Comparison of ENCODE assay signal across 30 cellular contexts in genomic region chr2:121408641-121409040, GRCh38.
DNase-seq lines count a peak whose midpoint lies in the region; ATAC-seq and TF ChIP-seq lines count a peak whose summit lies in the region.
"Had no signal": no experiment of that assay in that cellular context is flagged by ENCODE, and none has a peak within 500 bp of the region (broad histone marks: within the 10 kb centered on the region; RNA-seq: fewer than 3 reads in every experiment).

No MANE protein-coding gene starts in this region.

- no peaks in the 10 kb centered on the region for H3K27me3 Mint-ChIP-seq in activated T-cell treated with anti-CD3 and anti-CD28 coated beads, Interleukin-2, amount 50 U/mL, for 24 hours
- no peaks in the 10 kb centered on the region for H3K27me3 Mint-ChIP-seq in osteocyte (ENCODE audit: unreplicated experiment)
- H3K27me3 Mint-ChIP-seq: central memory CD8-positive, alpha-beta T cell had no signal

- H3K4me3 Mint-ChIP-seq in activated T-cell treated with anti-CD3 and anti-CD28 coated beads, Interleukin-2, amount 50 U/mL, for 24 hours: no peak overlapping the region
- H3K4me3 Mint-ChIP-seq in osteocyte (ENCODE audit: unreplicated experiment): no peak overlapping the region
- H3K4me3 Mint-ChIP-seq: activated CD8-positive, alpha-beta T cell treated with anti-CD3 and anti-CD28 coated beads, Interleukin-2, amount 10 ng/mL, durations not matched to agents 7 days and 5 days; central memory CD8-positive, alpha-beta T cell; H9; neural progenitor cell had no signal

- H3K4me1 Mint-ChIP-seq in activated T-cell treated with anti-CD3 and anti-CD28 coated beads, Interleukin-2, amount 50 U/mL, for 24 hours (ENCODE audit: low read depth): no peaks in the 10 kb centered on the region
- peaks cover 11% of the 10 kb centered on the region for H3K4me1 Mint-ChIP-seq in osteocyte (ENCODE audit: unreplicated experiment)
- H3K4me1 Mint-ChIP-seq: central memory CD8-positive, alpha-beta T cell; neural progenitor cell had no signal

- DNase-seq in activated T-cell treated with anti-CD3 and anti-CD28 coated beads, Interleukin-2, amount 50 U/mL, for 24 hours: no peak
- no peak for DNase-seq in activated T-cell treated with anti-CD3 and anti-CD28 coated beads, Interleukin-2, amount 50 U/mL, for 1 hour
- DNase-seq in amniotic epithelial cell (ENCODE audit: low read depth) (peak; percentile 57), fibroblast of gingiva (ENCODE audit: low read depth) (peak; percentile 41), osteocyte (ENCODE audit: extremely low spot score, unreplicated experiment) (no peak), foreskin melanocyte (no peak), A172 (ENCODE audit: low spot score) (no peak)
- DNase-seq: 8988T; activated CD8-positive, alpha-beta T cell treated with anti-CD3 and anti-CD28 coated beads, Interleukin-2, amount 10 ng/mL, durations not matched to agents 7 days and 5 days; activated naive CD4-positive, alpha-beta T cell; activated T-cell treated with anti-CD3 and anti-CD28 coated beads for 4 hours; DMS79; erythroblast; H9; Karpas-422; kidney; lower lobe of right lung; mucosa of descending colon; MV-4-11; NCI-H1694 treated with DMSO at 0.1 percent for 48 hours; NCI-H2171 treated with DMSO at 0.1 percent for 48 hours; NCI-H524; NK-92 treated with Interleukin-12 subunit alpha and Interleukin-12 subunit beta, amount 100 ng/mL, for 24 hours; psoas muscle; SIG-M5; upper lobe of right lung had no signal

- peaks cover 92% of the 10 kb centered on the region for H3K36me3 Mint-ChIP-seq in activated T-cell treated with anti-CD3 and anti-CD28 coated beads, Interleukin-2, amount 50 U/mL, for 24 hours (ENCODE audit: low read depth)
- H3K36me3 Mint-ChIP-seq in osteocyte (ENCODE audit: unreplicated experiment): peaks cover 19% of the 10 kb centered on the region

- H3K27ac Mint-ChIP-seq in activated T-cell treated with anti-CD3 and anti-CD28 coated beads, Interleukin-2, amount 50 U/mL, for 24 hours: peak overlapping the region; percentile 42
- H3K27ac Mint-ChIP-seq in osteocyte (ENCODE audit: unreplicated experiment): peak overlapping the region; percentile 60
- H3K27ac Mint-ChIP-seq: activated CD8-positive, alpha-beta T cell treated with anti-CD3 and anti-CD28 coated beads, Interleukin-2, amount 10 ng/mL, durations not matched to agents 7 days and 5 days; H9; neural progenitor cell had no signal

- H3K9me3 Mint-ChIP-seq in activated T-cell treated with anti-CD3 and anti-CD28 coated beads, Interleukin-2, amount 50 U/mL, for 24 hours: no peaks in the 10 kb centered on the region
- no peaks in the 10 kb centered on the region for H3K9me3 Mint-ChIP-seq in osteocyte (ENCODE audit: unreplicated experiment)
- H3K9me3 Mint-ChIP-seq: central memory CD8-positive, alpha-beta T cell; H9; neural progenitor cell had no signal

- ATAC-seq in HG03280 (IDR thresholded peaks at IDR 0.05; ENCODE audit: unreplicated experiment): no peak
- ATAC-seq: activated CD4-positive, CD25-positive, alpha-beta regulatory T cell treated with anti-CD3 and anti-CD28 coated beads, Interleukin-2, amount 50 U/mL, for 24 hours; activated CD8-positive, alpha-beta T cell treated with anti-CD3 and anti-CD28 coated beads, Interleukin-2, amount 10 ng/mL, durations not matched to agents 7 days and 5 days; lower lobe of right lung; mucosa of descending colon; psoas muscle; upper lobe of right lung had no signal

- no peak for TF ChIP-seq CTCF in osteocyte (IDR thresholded peaks at IDR 0.05)

Comparison
In these comparisons a context has a peak if more than half of its experiments do, and no peak if none do; other contexts are left out.
1. DNase-seq: peak in amniotic epithelial cell (single experiment) and fibroblast of gingiva (single experiment); none in activated T-cell treated with anti-CD3 and anti-CD28 coated beads, Interleukin-2, amount 50 U/mL, for 24 hours (single experiment), activated T-cell treated with anti-CD3 and anti-CD28 coated beads, Interleukin-2, amount 50 U/mL, for 1 hour (single experiment), osteocyte (single experiment), foreskin melanocyte (single experiment) and A172 (single experiment).